In genomic region chr11:32420937-32421532, GRCh38 we compare ENCODE assay signal across 7 cellular contexts. TPM values are rescaled to one million over a fixed set of nuclear protein-coding genes. Genes with fewer than 3 reads are reported as not detected.
A peak's percentile ranks its signal among the peaks of the same experiment; 100 is the strongest.
DNase-seq lines count a peak whose midpoint lies in the region; ATAC-seq and TF ChIP-seq lines count a peak whose summit lies in the region.

No MANE protein-coding gene starts in this region.

- H3K4me1 ChIP-seq in MM.1S (ENCODE audit: low read length), result peaks cover 27% of the 10 kb centered on the region

- H3K9me2 ChIP-seq in MM.1S (replicated peaks; ENCODE audit: insufficient read depth, low read length), result no peaks in the 10 kb centered on the region

- no peak for TF ChIP-seq CTCF in MM.1S (IDR thresholded peaks at IDR 0.05; ENCODE audit: low read length)
- no peak for TF ChIP-seq CTCF in cardiac fibroblast (IDR thresholded peaks at IDR 0.05; ENCODE audit: low read depth, low read length)

- 0 out of 2 replicates have a peak, but pooled peaks cover 6% of the 10 kb centered on the region for H3F3A ChIP-seq in MM.1S (ENCODE audit: insufficient read depth, low read length)

- H3K27ac ChIP-seq in MM.1S (ENCODE audit: low read length), result peak overlapping the region; percentile 14; the same call in 1 of the 2 replicates

- H3K36me3 ChIP-seq in MM.1S (replicated peaks; ENCODE audit: insufficient read depth, low read length), result no peaks in the 10 kb centered on the region

- no peak overlapping the region for H3K9ac ChIP-seq in MM.1S (ENCODE audit: low read length)

- H4K20me1 ChIP-seq in MM.1S (ENCODE audit: insufficient read depth, low read length), result no peaks in the 10 kb centered on the region

- H2AFZ ChIP-seq in MM.1S (ENCODE audit: low read length), result 0 out of 2 replicates have a peak overlapping the region, but pooled peaks have one; percentile 25

- no peak overlapping the region for H3K4me3 ChIP-seq in MM.1S (ENCODE audit: low read length)
- H3K4me3 ChIP-seq in cardiac fibroblast (replicated peaks in 1 of 2; ENCODE audit: low read depth in 2 of 2, low read length in 2 of 2), result no peak overlapping the region

- H3K79me2 ChIP-seq in MM.1S (ENCODE audit: low read length), result no peaks in the 10 kb centered on the region

- peak overlapping the region; percentile 41 for H3K4me2 ChIP-seq in MM.1S (ENCODE audit: low read depth, low read length)

- no peaks in the 10 kb centered on the region for H3K27me3 ChIP-seq in MM.1S (replicated peaks; ENCODE audit: insufficient read depth, low read length)

- peak; percentile 92 for ATAC-seq in GM18868 (IDR thresholded peaks at IDR 0.05; ENCODE audit: unreplicated experiment)

- H3K9me3 ChIP-seq in MM.1S (replicated peaks; ENCODE audit: insufficient read depth, low read length), result no peaks in the 10 kb centered on the region

- DNase-seq in HCEC 1CT (peak; percentile 52), MM.1S (peak; percentile 83), cardiac fibroblast (ENCODE audit: low read depth in 2 of 2) (peak; percentile 45 to 47), mesenteric fat pad (ENCODE audit: low spot score) (no peak), NCI-H1694 treated with DMSO at 0.1 percent for 48 hours (lab: John Stamatoyannopoulos, UW) (no peak), germinal center (ENCODE audit: low spot score) (no peak)

RNA-seq across cellular contexts. Expression of gene WT1, which starts 14.3 kb away (rescaled TPM):
- 8.5 TPM for total RNA-seq in mesenteric fat pad

Comparison
In these comparisons a context has a peak if more than half of its experiments do, and no peak if none do; other contexts are left out.
1. DNase-seq: peak in HCEC 1CT (single experiment), MM.1S (single experiment) and cardiac fibroblast (2 of 2); none in mesenteric fat pad (single experiment), NCI-H1694 treated with DMSO at 0.1 percent for 48 hours (single experiment) and germinal center (single experiment).